Comparison of ENCODE assay signal across 8 cellular contexts in the genomic region with DNA sequence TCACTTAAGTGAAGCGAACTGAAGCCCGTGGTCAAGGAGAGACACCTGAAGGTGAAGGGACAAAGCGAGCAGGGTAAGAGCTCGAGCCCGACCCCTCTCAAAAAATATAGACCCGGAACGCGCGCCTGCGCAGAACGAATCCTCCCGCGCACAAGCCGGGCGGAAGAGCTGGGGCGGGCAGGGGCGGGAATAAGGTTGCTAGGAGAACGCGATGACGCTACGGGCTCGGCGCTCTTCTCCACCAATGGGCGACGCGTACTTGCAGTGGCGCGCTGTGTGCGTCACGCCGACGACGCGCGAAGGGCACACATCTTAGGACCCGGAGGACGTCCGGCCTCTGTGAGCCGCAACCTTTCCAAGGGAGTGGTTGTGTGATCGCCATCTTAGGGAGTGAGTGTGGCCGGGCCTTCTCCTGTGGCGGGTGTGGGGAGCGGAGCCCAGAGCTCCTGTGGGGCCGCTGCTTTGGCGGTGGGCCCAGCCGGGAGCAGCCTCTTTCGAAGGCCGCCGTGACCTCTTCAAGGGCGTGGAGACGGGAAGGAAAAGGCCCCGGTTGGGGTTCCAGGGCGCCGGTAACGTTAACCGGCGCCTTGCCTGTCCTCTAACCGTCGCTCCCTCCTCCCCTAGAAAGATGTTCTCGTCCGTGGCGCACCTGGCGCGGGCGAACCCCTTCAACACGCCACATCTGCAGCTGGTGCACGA. TPM values are rescaled to one million over a fixed set of nuclear protein-coding genes. Genes with fewer than 3 reads are reported as not detected.
DNase-seq lines count a peak whose midpoint lies in the region; ATAC-seq and TF ChIP-seq lines count a peak whose summit lies in the region.

A gene (plus strand): TSS at position 336 of the 699 bp plus-strand sequence. CDS start 293 bp downstream, at position 629.

- intact Hi-C loops in testis (cut with DNase I; ENCODE audit: low total_unique reads) = loop anchor here (2.0 kb wide), 1 partner anchor 51 kb away; a partner anchor contains a TSS

- H3K9me3 Mint-ChIP-seq in activated naive CD4-positive, alpha-beta T cell treated with anti-CD3 and anti-CD28 coated beads, Interleukin-2, amount 50 U/mL, for 72 hours = no peaks in the 10 kb centered on the region

- DNase-seq in NCI-H1092 treated with DMSO at 0.1 percent for 48 hours (lab: John Stamatoyannopoulos, UW) (peak; percentile 96), SKM-1 (lab: John Stamatoyannopoulos, UW; ENCODE audit: unreplicated experiment) (peak; percentile 67), glomerular endothelial cell (ENCODE audit: extremely low read depth, low read depth, low spot score) (peak; percentile 83), omental fat pad (ENCODE audit: low spot score) (peak; percentile 91), testis (peak; percentile 99)
- peak; percentile 87 to 95 for DNase-seq in activated naive CD4-positive, alpha-beta T cell treated with anti-CD3 and anti-CD28 coated beads, Interleukin-2, amount 50 U/mL, for 72 hours (ENCODE audit: low spot score in 2 of 2)

- H3K4me3 ChIP-seq in GM08714 (ENCODE audit: low read length) (peak within 1 kb of the TSS; percentile 83), testis (peak within 1 kb of the TSS; percentile 96 to 99)

- 0% methylated on average over 36 to 56 of the region's 67 CpGs for WGBS in testis, 2 donors

- peaks cover 9% of the 10 kb centered on the region for H3K4me1 ChIP-seq in testis

- H3K9me3 ChIP-seq in testis = no peaks in the 10 kb centered on the region

- peaks cover 28 to 37% of the 10 kb centered on the region in 2 donors for H3K36me3 Mint-ChIP-seq in activated naive CD4-positive, alpha-beta T cell treated with anti-CD3 and anti-CD28 coated beads, Interleukin-2, amount 50 U/mL, for 72 hours

- TF ChIP-seq CTCF in omental fat pad (IDR thresholded peaks at IDR 0.05) (no peak), testis (IDR thresholded peaks at IDR 0.05) (no peak)

- peak within 1 kb of the TSS; percentile 98 to 99 for H3K27ac ChIP-seq in testis

- H3K27me3 ChIP-seq in testis = no peaks in the 10 kb centered on the region

- peak; percentile 85 for TF ChIP-seq POLR2A in testis (IDR thresholded peaks at IDR 0.05)

- H3K27ac Mint-ChIP-seq in activated naive CD4-positive, alpha-beta T cell treated with anti-CD3 and anti-CD28 coated beads, Interleukin-2, amount 50 U/mL, for 72 hours = peak within 1 kb of the TSS; percentile 98 to 100

- no peaks in the 10 kb centered on the region for H3K36me3 ChIP-seq in testis (ENCODE audit: low read depth, missing control alignments)

- ATAC-seq in HG02610 (IDR thresholded peaks at IDR 0.05; ENCODE audit: unreplicated experiment) = peak; percentile 99
- ATAC-seq in activated naive CD4-positive, alpha-beta T cell treated with anti-CD3 and anti-CD28 coated beads, Interleukin-2, amount 50 U/mL, for 72 hours = peak; percentile 98 to 99
- peak; percentile 100 for ATAC-seq in omental fat pad (ENCODE audit: low FRiP score)

RNA-seq across cellular contexts. Expression of the gene that starts here (rescaled TPM):
- 100 to 1,000 TPM; 563 to 791 TPM for total RNA-seq in activated naive CD4-positive, alpha-beta T cell treated with anti-CD3 and anti-CD28 coated beads, Interleukin-2, amount 50 U/mL, for 72 hours
- total RNA-seq in glomerular endothelial cell = 417 and 545 TPM in 2 replicates
- total RNA-seq in omental fat pad = 100 to 1,000 TPM; 323 to 486 (median 454) TPM
- 100 to 1,000 TPM; 202 to 273 TPM for total RNA-seq in testis
- 251 TPM for polyA plus RNA-seq in testis (ENCODE audit: insufficient read depth, low read depth, low replicate concordance)

Comparison
In these comparisons a context has a peak if more than half of its experiments do, and no peak if none do; other contexts are left out.
1. Peak in every context shown above with its lines: DNase-seq, ATAC-seq, H3K4me3 ChIP-seq and H3K27ac ChIP-seq.